ENCODE assay signal across 27 cellular contexts in the genomic region with DNA sequence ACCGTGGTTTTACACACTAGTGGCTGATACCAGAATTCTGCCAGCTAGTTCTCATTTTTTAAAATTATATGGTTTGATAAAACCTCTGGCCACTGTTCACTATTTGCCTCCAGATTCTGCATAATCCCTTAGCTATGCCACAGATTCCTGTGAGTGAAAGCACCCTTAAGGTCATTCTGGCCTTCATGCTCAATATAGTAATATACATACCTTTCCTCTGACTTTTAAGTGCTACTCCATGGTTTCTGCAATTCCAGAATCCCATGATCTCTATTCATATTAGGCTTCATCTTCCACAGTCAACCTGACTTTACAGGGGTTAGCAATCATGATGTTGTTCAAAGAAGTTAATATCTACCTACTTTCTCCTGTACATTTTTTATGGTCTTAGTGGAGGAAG.
DNase-seq lines count a peak whose midpoint lies in the region; ATAC-seq and TF ChIP-seq lines count a peak whose summit lies in the region.
"Had no signal": no experiment of that assay in that cellular context is flagged by ENCODE, and none has a peak within 500 bp of the region (broad histone marks: within the 10 kb centered on the region; RNA-seq: fewer than 3 reads in every experiment).

No MANE protein-coding gene starts in this region.

- no peaks in the 10 kb centered on the region for H3K4me1 ChIP-seq in foreskin keratinocyte
- H3K4me1 ChIP-seq: esophagus muscularis mucosa, heart left ventricle, SJCRH30, upper lobe of left lung had no signal

- TF ChIP-seq CTCF in AG04449 (IDR thresholded peaks at IDR 0.05; ENCODE audit: insufficient read depth, low read length, missing control alignments) (no peak), foreskin keratinocyte (conservative IDR thresholded peaks at IDR 0.05) (no peak)

- DNase-seq in AG04449 (ENCODE audit: low read depth, low spot score) (peak; percentile 33), HCEC 1CT (peak; percentile 90), amniotic stem cell (lab: John Stamatoyannopoulos, UW) (peak; percentile 24), foreskin keratinocyte (peak; percentile 0 to 38), NCI-H526 (lab: John Stamatoyannopoulos, UW) (no peak), DMS79 (lab: John Stamatoyannopoulos, UW) (no peak)
- DNase-seq in activated T-cell treated with anti-CD3 and anti-CD28 coated beads, Interleukin-2, amount 50 U/mL, for 48 hours = no peak
- DNase-seq: activated CD8-positive, alpha-beta T cell treated with anti-CD3 and anti-CD28 coated beads for 36 hours; activated naive CD4-positive, alpha-beta T cell treated with anti-CD3 and anti-CD28 coated beads for 36 hours; activated T-cell treated with anti-CD3 and anti-CD28 coated beads, Interleukin-2, amount 50 U/mL, for 24 hours; anterior cingulate cortex; C1 segment of cervical spinal cord; Calu3; cerebellar nuclear complex; effector memory CD4-positive, alpha-beta T cell; heart left ventricle; left ventricle myocardium superior; NCI-H1436; NCI-H2227 treated with DMSO at 0.1 percent for 48 hours; SJCRH30; stimulated activated naive CD8-positive, alpha-beta T cell treated with anti-CD3 and anti-CD28 coated beads, Interleukin-15, Interleukin-2, amounts not matched to agents 100 U/mL and 50 U/mL, for 24 hours; upper lobe of left lung had no signal

- no peak overlapping the region for H3K4me3 ChIP-seq in AG04449 (ENCODE audit: low read depth, low read length)
- H3K4me3 ChIP-seq: esophagus muscularis mucosa, heart left ventricle, SJCRH30, skin epidermis, upper lobe of left lung had no signal

- CTCF ChIA-PET in AG04449 (lab: Yijun Ruan, JAX) = no interaction called here

- H3K27me3 ChIP-seq in foreskin keratinocyte = no peaks in the 10 kb centered on the region
- H3K27me3 ChIP-seq: esophagus muscularis mucosa, SJCRH30, upper lobe of left lung had no signal

- no peak overlapping the region for H3K27ac ChIP-seq in foreskin keratinocyte
- H3K27ac ChIP-seq: 22Rv1, esophagus muscularis mucosa, heart left ventricle, SJCRH30, skin epidermis, upper lobe of left lung had no signal

- no peak for ATAC-seq in foreskin keratinocyte
- ATAC-seq in HG02610 (IDR thresholded peaks at IDR 0.05; ENCODE audit: unreplicated experiment) = no peak
- ATAC-seq: activated CD8-positive, alpha-beta T cell treated with anti-CD3 and anti-CD28 coated beads for 36 hours; heart left ventricle; left ventricle myocardium superior; stimulated activated naive CD8-positive, alpha-beta T cell treated with anti-CD3 and anti-CD28 coated beads, Interleukin-15, Interleukin-2, amounts not matched to agents 100 U/mL and 50 U/mL, for 24 hours; WTC11 had no signal

- POLR2A ChIA-PET in AG04449 (lab: Yijun Ruan, JAX) = no interaction called here

Comparison
In these comparisons a context has a peak if more than half of its experiments do, and no peak if none do; other contexts are left out.
1. DNase-seq: peak in AG04449 (single experiment), HCEC 1CT (single experiment), amniotic stem cell (single experiment) and foreskin keratinocyte (2 of 2); none in NCI-H526 (0 of 2), DMS79 (single experiment) and activated T-cell treated with anti-CD3 and anti-CD28 coated beads, Interleukin-2, amount 50 U/mL, for 48 hours (0 of 2).